28 cellular contexts compared by ENCODE assay signal in the genomic region with DNA sequence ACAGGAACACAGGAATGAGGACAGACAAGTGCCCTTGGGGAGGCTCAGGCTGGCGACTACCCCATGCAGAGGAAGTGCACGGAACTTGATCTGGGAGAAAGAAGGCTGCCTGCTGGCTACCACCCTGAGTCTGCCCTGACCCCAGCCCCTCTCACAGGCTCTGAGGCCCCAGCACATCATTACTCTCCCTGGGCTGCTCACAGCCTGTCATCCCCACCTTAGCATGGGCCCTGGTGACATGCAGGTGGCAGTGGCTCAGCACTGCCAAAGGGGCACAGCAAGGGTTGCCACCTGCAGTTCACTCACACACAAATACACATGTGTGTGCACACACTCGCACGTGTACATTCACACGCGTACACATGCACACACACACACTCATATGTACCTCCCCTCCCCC. TPM values are rescaled to one million over a fixed set of nuclear protein-coding genes. Genes with fewer than 3 reads are reported as not detected.
DNase-seq lines count a peak whose midpoint lies in the region; ATAC-seq, FAIRE-seq and TF ChIP-seq lines count a peak whose summit lies in the region.
"Had no signal": no experiment of that assay in that cellular context is flagged by ENCODE, and none has a peak within 500 bp of the region (broad histone marks: within the 10 kb centered on the region; RNA-seq: fewer than 3 reads in every experiment).

No MANE protein-coding gene starts in this region.

- H3K79me2 ChIP-seq in GM12878 (ENCODE audit: control insufficient read depth, insufficient read depth, low read length), result no peaks in the 10 kb centered on the region

- no peaks in the 10 kb centered on the region; a peak in 1 of 4 replicates for H3K27me3 ChIP-seq in GM12878 (replicated peaks in 1 of 2; ENCODE audit: control insufficient read depth in 2 of 2, insufficient read depth in 2 of 2, low read length in 1 of 2)
- H3K27me3 ChIP-seq in neuronal stem cell (ENCODE audit: control insufficient read depth in 3 of 3, insufficient read depth in 3 of 3, low read depth in 1 of 3, low read length in 3 of 3), result peaks cover 0 to 16% (median 0%) of the 10 kb centered on the region in 3 experiments
- H3K27me3 ChIP-seq: BE2C; BLaER1 treated with 17β-estradiol and CSF1 and Interleukin-3, amounts not matched to agents 10 nM and 100 nM had no signal

- no peaks in the 10 kb centered on the region for H3K4me1 ChIP-seq in HEK293 (ENCODE audit: control insufficient read depth, insufficient read depth, low read length)
- H3K4me1 ChIP-seq in GM12878 (ENCODE audit: control insufficient read depth, insufficient read depth, low read length), result no peaks in the 10 kb centered on the region
- no peaks in the 10 kb centered on the region for H3K4me1 ChIP-seq in neuronal stem cell (ENCODE audit: control insufficient read depth in 2 of 2, insufficient read depth in 1 of 2, low read depth in 1 of 2, low read length in 2 of 2)
- H3K4me1 ChIP-seq: BE2C had no signal

- intact Hi-C loops in GM12878 (cut with micrococcal nuclease; ENCODE audit: unreplicated experiment), result no loop called here

- H3K27ac ChIP-seq in HEK293 (ENCODE audit: extremely low read depth, low read depth, low read length) (no peak overlapping the region), GM12878 (ENCODE audit: control insufficient read depth, insufficient read depth) (no peak overlapping the region), neuronal stem cell (replicated peaks; ENCODE audit: low read length) (no peak overlapping the region)
- H3K27ac ChIP-seq: 22Rv1; BLaER1 treated with 17β-estradiol and CSF1 and Interleukin-3, amounts not matched to agents 10 nM and 100 nM; GM23248 had no signal

- no peak overlapping the region for H4K91ac ChIP-seq in neuronal stem cell (ENCODE audit: low read depth, low read length, poor library complexity)

- H2BK120ac ChIP-seq in neuronal stem cell (ENCODE audit: low read depth, low read length), result no peak overlapping the region

- H3K4me2 ChIP-seq in GM12878 (ENCODE audit: control insufficient read depth, insufficient read depth) (no peak overlapping the region), neuronal stem cell (ENCODE audit: insufficient read depth, low read length, poor library complexity, severe bottlenecking) (no peak overlapping the region)

- H3K4me3 ChIP-seq in HEK293 (ENCODE audit: low read depth, low read length) (no peak overlapping the region), GM12878 (no peak overlapping the region), iPS-18c (ENCODE audit: insufficient read depth, low read depth, low read length) (peak overlapping the region; percentile 3; the same call in 1 of the 2 replicates), neuronal stem cell (ENCODE audit: low read length in 2 of 2) (no peak overlapping the region)
- H3K4me3 ChIP-seq: BLaER1 treated with 17β-estradiol and CSF1 and Interleukin-3, amounts not matched to agents 10 nM and 100 nM; GM23248 had no signal

- TF ChIP-seq CTCF in HEK293 (tag by site-specific recombination; IDR thresholded peaks at IDR 0.05) (no peak), GM12878 (IDR thresholded peaks at IDR 0.05 in 2 of 3, conservative IDR thresholded peaks at IDR 0.05 in 1 of 3; ENCODE audit: control insufficient read depth in 2 of 3, extremely low read depth in 1 of 3, insufficient read depth in 1 of 3, low read depth in 3 of 3, low read length in 3 of 3) (no peak)

- DNase-seq in GM12878 (ENCODE audit: low read depth, low spot score) (no peak), neuronal stem cell (ENCODE audit: low spot score) (no peak), NCI-H2171 treated with DMSO at 0.1 percent for 48 hours (lab: John Stamatoyannopoulos, UW) (no peak), HPDE6-E6E7 (ENCODE audit: extremely low spot score) (no peak)
- DNase-seq: AML-193; BE2C; CD4-positive, alpha-beta T cell; CD8-positive, alpha-beta memory T cell; DMS 273 treated with DMSO at 0.1 percent for 48 hours; DMS79; EL; GF-D8; GM23248; H7; HCEC 1CT; HFFc6 had no signal

- CTCF ChIA-PET in HEK293 (lab: Yijun Ruan, JAX) (no interaction called here), GM12878 (lab: Yijun Ruan, JAX) (no interaction called here)

- no peak for TF ChIP-seq POLR2A in GM12878 (IDR thresholded peaks at IDR 0.05; ENCODE audit: low read depth, low read length)

- RAD21 ChIA-PET in GM12878 (lab: Charles Lee; ENCODE audit: unreplicated experiment), result no interaction called here

- no peak for TF ChIP-seq RAD21 in GM12878 (IDR thresholded peaks at IDR 0.05; ENCODE audit: insufficient read depth, low read depth, low read length)

- no peaks in the 10 kb centered on the region for H3K36me3 ChIP-seq in HEK293 (ENCODE audit: control insufficient read depth in 2 of 2, insufficient read depth in 1 of 2, low read length in 2 of 2)
- no peaks in the 10 kb centered on the region for H3K36me3 ChIP-seq in GM12878 (ENCODE audit: control insufficient read depth in 2 of 2, insufficient read depth in 2 of 2, low read length in 1 of 2)
- no peaks in the 10 kb centered on the region for H3K36me3 ChIP-seq in neuronal stem cell (replicated peaks in 1 of 2; ENCODE audit: control insufficient read depth in 2 of 2, insufficient read depth in 2 of 2, low read length in 2 of 2)
- H3K36me3 ChIP-seq: BE2C; BLaER1 treated with 17β-estradiol and CSF1 and Interleukin-3, amounts not matched to agents 10 nM and 100 nM had no signal

- BruUV-seq in GM12878 (replicated peaks; lab: Mats Ljungman, UMichigan), result no TSS peak

- POLR2A ChIA-PET in HEK293 (lab: Yijun Ruan, JAX), result no interaction called here
- POLR2A ChIA-PET in GM12878 (lab: Charles Lee), result no interaction called here

- no peak overlapping the region for H3K23ac ChIP-seq in neuronal stem cell (ENCODE audit: low read depth, low read length, poor library complexity)

- H3K79me1 ChIP-seq in neuronal stem cell (ENCODE audit: low read depth, low read length), result peaks cover 1% of the 10 kb centered on the region

- in situ Hi-C loops in GM12878 (cut with MboI), result no loop called here

- H4K8ac ChIP-seq in neuronal stem cell (ENCODE audit: low read depth, low read length), result no peak overlapping the region

- H2BK5ac ChIP-seq in neuronal stem cell (ENCODE audit: low read length), result no peak overlapping the region

- H3K9ac ChIP-seq in GM12878 (ENCODE audit: control insufficient read depth, insufficient read depth, low read length) (no peak overlapping the region), neuronal stem cell (ENCODE audit: low read depth, low read length, poor library complexity) (no peak overlapping the region)
- H3K9ac ChIP-seq: BLaER1 treated with 17β-estradiol and CSF1 and Interleukin-3, amounts not matched to agents 10 nM and 100 nM; GM23248 had no signal

- H2AFZ ChIP-seq in GM12878 (ENCODE audit: control insufficient read depth, low read depth, low read length) (no peak overlapping the region), neuronal stem cell (ENCODE audit: low read length) (no peak overlapping the region)
- H2AFZ ChIP-seq: GM23248 had no signal

- 73% methylated on average over 6 of the region's 6 CpGs for whole genome bisulfite sequencing in GM12878 (ENCODE audit: insufficient coverage, insufficient replicate concordance, low lambda C conversion rate, missing lambda C conversion rate)
- no CpG with 5 or more reads among the region's 6 CpGs for WGBS in neuronal stem cell (ENCODE audit: extremely low coverage in 2 of 2, insufficient read length in 2 of 2, insufficient replicate concordance in 1 of 2), 2 donors

- H3K4ac ChIP-seq in neuronal stem cell (ENCODE audit: low read length), result no peak overlapping the region

- SMC1A ChIA-PET in GM12878 (lab: Charles Lee; ENCODE audit: uncharacterized antibody, unreplicated experiment), result no interaction called here

- H3K9me3 ChIP-seq in HEK293 (ENCODE audit: control insufficient read depth, insufficient read depth, low read depth, low read length), result no peaks in the 10 kb centered on the region
- no peaks in the 10 kb centered on the region for H3K9me3 ChIP-seq in GM12878 (replicated peaks; ENCODE audit: control insufficient read depth, insufficient read depth, low read length)
- peaks cover 16% of the 10 kb centered on the region for H3K9me3 ChIP-seq in iPS-18c (ENCODE audit: control insufficient read depth, insufficient read depth, low read length)
- H3K9me3 ChIP-seq in neuronal stem cell (replicated peaks in 1 of 2; ENCODE audit: control insufficient read depth in 2 of 2, insufficient read depth in 1 of 2, low read depth in 1 of 2, low read length in 2 of 2), result no peaks in the 10 kb centered on the region
- H3K9me3 ChIP-seq: BE2C; BLaER1 treated with 17β-estradiol and CSF1 and Interleukin-3, amounts not matched to agents 10 nM and 100 nM had no signal

- no peak overlapping the region for H2BK12ac ChIP-seq in neuronal stem cell (ENCODE audit: low read length)

- no peak overlapping the region for H2AK5ac ChIP-seq in neuronal stem cell (ENCODE audit: low read depth, low read length)

- H4K20me1 ChIP-seq in GM12878 (ENCODE audit: control insufficient read depth, insufficient read depth), result no peaks in the 10 kb centered on the region
- H4K20me1 ChIP-seq: BLaER1 treated with 17β-estradiol and CSF1 and Interleukin-3, amounts not matched to agents 10 nM and 100 nM had no signal

- H3K18ac ChIP-seq in neuronal stem cell (ENCODE audit: low read length), result no peak overlapping the region

- TF ChIP-seq EP300 in GM12878 (IDR thresholded peaks at IDR 0.05; ENCODE audit: borderline replicate concordance in 1 of 2, control insufficient read depth in 1 of 2, low read depth in 2 of 2, low read length in 2 of 2), result no peak

- ATAC-seq in GM12878 (no peak), GM18519 (IDR thresholded peaks at IDR 0.05; ENCODE audit: low FRiP score, unreplicated experiment) (no peak), HG03442 (IDR thresholded peaks at IDR 0.05; ENCODE audit: unreplicated experiment) (no peak)

- no peak for FAIRE-seq in GM12878 (lab: Jason Lieb, UNC)
- FAIRE-seq: A204.1, D721Med, GM12892, GM19239, H1 had no signal

- H3K14ac ChIP-seq in neuronal stem cell (ENCODE audit: low read length), result peak overlapping the region; percentile 38

- no peak overlapping the region for H2BK15ac ChIP-seq in neuronal stem cell (ENCODE audit: low read length)

RNA-seq across cellular contexts. Expression of a gene that starts 26.1 kb away (rescaled TPM):
- not detected in 2 replicates for total RNA-seq in GM12878 (2013; cell fraction: nucleolus; rRNA removed)
- total RNA-seq in GM12878 (2014; rRNA removed) (not detected in 2 replicates), GM12878 (2014; rRNA removed; fragmentation: Illumina TruSeq; extraction: Trizol) (not detected in 2 replicates), GM12878 (2021) (not detected in 2 replicates)
- not detected for polyA plus RNA-seq in GM12878 (2011; ENCODE audit: low read depth)
- polyA plus RNA-seq in GM12878 (2011; rRNA removed) (0.04 and 0.05 TPM in 2 replicates), GM12878 (2014; fragmentation: Illumina TruSeq; extraction: Trizol) (not detected in 2 replicates), GM12878 (2014; fragmentation: Nextera tagmentation; extraction: Ambion mirVana) (not detected), GM12878 (2014; rRNA removed) (0.03 and 0.04 TPM in 2 replicates), GM12878 (2016; fragmentation: Nextera tagmentation; extraction: Ambion mirVana) (not detected)
- 0.03 and 0.06 TPM in 2 replicates for polyA plus RNA-seq in GM12878 (2011; cell fraction: cytosol; rRNA removed)
- polyA plus RNA-seq in GM12878 (2011; cell fraction: nucleus; rRNA removed), result 0.28 and 0.45 TPM in 2 replicates
- not detected in 2 replicates for polyA plus RNA-seq in GM12878 (2012)
- polyA minus RNA-seq in GM12878 (2011; rRNA and poly(A)+ RNA removed), result 0.10 TPM in 1 of 2 replicates, not detected in the other
- polyA minus RNA-seq in GM12878 (2011; cell fraction: cytosol; rRNA and poly(A)+ RNA removed), result not detected in 2 replicates
- 0.10 and 0.12 TPM in 2 replicates for polyA minus RNA-seq in GM12878 (2011; cell fraction: nucleus; rRNA and poly(A)+ RNA removed)
- polyA plus RNA-seq in neuronal stem cell (2013, experiment 1 of 2), result 0.18 TPM
- 0.10 TPM for polyA plus RNA-seq in neuronal stem cell (2013, experiment 2 of 2)
- polyA plus RNA-seq: CD14-positive monocyte had no signal
